In genomic region chr1:227343201-227343600, GRCh38 we compare ENCODE assay signal across 25 cellular contexts. TPM values are rescaled to one million over a fixed set of nuclear protein-coding genes. Genes with fewer than 3 reads are reported as not detected.
DNase-seq lines count a peak whose midpoint lies in the region; ATAC-seq, FAIRE-seq and TF ChIP-seq lines count a peak whose summit lies in the region.
"Had no signal": no experiment of that assay in that cellular context is flagged by ENCODE, and none has a peak within 500 bp of the region (broad histone marks: within the 10 kb centered on the region; RNA-seq: fewer than 3 reads in every experiment).

No MANE protein-coding gene starts in this region.

- H3K9me3 Mint-ChIP-seq in astrocyte (ENCODE audit: unreplicated experiment) = peaks cover 5% of the 10 kb centered on the region
- peaks cover 0 to 5% of the 10 kb centered on the region in 2 donors for H3K9me3 Mint-ChIP-seq in activated naive CD4-positive, alpha-beta T cell treated with anti-CD3 and anti-CD28 coated beads, Interleukin-2, amount 50 U/mL, for 72 hours
- H3K9me3 Mint-ChIP-seq: activated naive CD4-positive, alpha-beta T cell treated with anti-CD3 and anti-CD28 coated beads for 36 hours; natural killer cell treated with Interleukin-12 subunit alpha and Interleukin-12 subunit beta and Interleukin-15 and Interleukin-18, amount 100 ng/mL, for 72 hours had no signal

- H3K4me3 Mint-ChIP-seq in astrocyte (ENCODE audit: unreplicated experiment) = no peak overlapping the region
- H3K4me3 Mint-ChIP-seq: activated naive CD4-positive, alpha-beta T cell treated with anti-CD3 and anti-CD28 coated beads for 36 hours; B cell; natural killer cell treated with Interleukin-12 subunit alpha and Interleukin-12 subunit beta and Interleukin-15 and Interleukin-18, amount 100 ng/mL, for 72 hours; stimulated activated naive CD8-positive, alpha-beta T cell treated with anti-CD3 and anti-CD28 coated beads, Interleukin-15, amount 100 ng/mL, for 72 hours had no signal

- H2AFZ ChIP-seq in SK-N-SH (ENCODE audit: low read depth) (no peak overlapping the region), astrocyte (ENCODE audit: low read depth, low read length) (no peak overlapping the region)

- peaks cover 3% of the 10 kb centered on the region for H3K36me3 Mint-ChIP-seq in astrocyte (ENCODE audit: low read depth, unreplicated experiment)
- H3K36me3 Mint-ChIP-seq in activated naive CD4-positive, alpha-beta T cell treated with anti-CD3 and anti-CD28 coated beads, Interleukin-2, amount 50 U/mL, for 72 hours = no peaks in the 10 kb centered on the region
- H3K36me3 Mint-ChIP-seq: natural killer cell treated with Interleukin-12 subunit alpha and Interleukin-12 subunit beta and Interleukin-15 and Interleukin-18, amount 100 ng/mL, for 72 hours had no signal

- H3K9ac ChIP-seq in SK-N-SH (no peak overlapping the region), astrocyte (ENCODE audit: low read length) (no peak overlapping the region)

- H3K36me3 ChIP-seq in SK-N-SH (replicated peaks in 1 of 2; ENCODE audit: control insufficient read depth in 1 of 2, insufficient read depth in 2 of 2, low read length in 1 of 2) = no peaks in the 10 kb centered on the region
- no peaks in the 10 kb centered on the region for H3K36me3 ChIP-seq in astrocyte (ENCODE audit: insufficient read depth, low read length)
- H3K36me3 ChIP-seq: Peyer's patch, tibial artery had no signal

- intact Hi-C loops in left ventricle myocardium superior (cut with micrococcal nuclease) = no loop called here

- H3K9me3 ChIP-seq in SK-N-SH (no peaks in the 10 kb centered on the region), astrocyte (ENCODE audit: insufficient read depth, low read depth, low read length) (no peaks in the 10 kb centered on the region)
- H3K9me3 ChIP-seq: tibial artery had no signal

- H3K27me3 ChIP-seq in SK-N-SH (ENCODE audit: insufficient read depth) (no peaks in the 10 kb centered on the region), astrocyte (ENCODE audit: insufficient read depth, low read length) (no peaks in the 10 kb centered on the region)
- H3K27me3 ChIP-seq: foreskin keratinocyte, Peyer's patch, tibial artery had no signal

- TF ChIP-seq CTCF in SK-N-SH (IDR thresholded peaks at IDR 0.05) = no peak
- no peak for TF ChIP-seq CTCF in astrocyte (IDR thresholded peaks at IDR 0.05; ENCODE audit: insufficient read depth, low read depth, low read length)
- no peak for TF ChIP-seq CTCF in foreskin fibroblast (IDR thresholded peaks at IDR 0.05; ENCODE audit: low read depth, low read length)

- H3K27ac ChIP-seq in SK-N-SH (ENCODE audit: low read depth in 2 of 2, low read length in 1 of 2) = peak overlapping the region in 1 of 2 experiments; percentile 31; a peak in 1 of 4 replicates
- H3K27ac ChIP-seq in astrocyte (ENCODE audit: low read depth, low read length) = no peak overlapping the region
- no peak overlapping the region for H3K27ac ChIP-seq in caudate nucleus (ENCODE audit: low read depth, low read length)
- H3K27ac ChIP-seq: 22Rv1, foreskin keratinocyte, Peyer's patch, tibial artery had no signal

- DNase-seq in SK-N-SH (no peak), astrocyte (ENCODE audit: low read depth) (no peak), foreskin fibroblast (peak; percentile 25 to 64), left ventricle myocardium superior (no peak), caudate nucleus (lab: John Stamatoyannopoulos, UW) (no peak)
- no peak for DNase-seq in activated naive CD4-positive, alpha-beta T cell treated with anti-CD3 and anti-CD28 coated beads, Interleukin-2, amount 50 U/mL, for 72 hours (ENCODE audit: low spot score in 2 of 2)
- DNase-seq: activated CD4-positive, alpha-beta T cell treated with anti-CD3 and anti-CD28 coated beads for 4 hours; activated naive CD4-positive, alpha-beta T cell treated with anti-CD3 and anti-CD28 coated beads for 36 hours; activated T-cell treated with anti-CD3 and anti-CD28 coated beads, Interleukin-2, amount 50 U/mL, for 48 hours; foreskin keratinocyte; Kasumi-1; left cardiac atrium; NCI-H1694; NCI-H510A treated with DMSO at 0.1 percent for 48 hours; NK-92 treated with Interleukin-12 subunit alpha and Interleukin-12 subunit beta, amount 100 ng/mL, for 24 hours; Peyer's patch; right cardiac atrium; stimulated activated naive CD8-positive, alpha-beta T cell treated with anti-CD3 and anti-CD28 coated beads, Interleukin-15, amount 100 ng/mL, for 72 hours; tibial artery had no signal

- H3K4me1 ChIP-seq in SK-N-SH (ENCODE audit: control insufficient read depth in 1 of 2, insufficient read depth in 2 of 2, low read depth in 1 of 2, low read length in 1 of 2) = peaks cover 0 to 9% of the 10 kb centered on the region in 2 experiments; a peak in 2 of 4 replicates
- peaks cover 5% of the 10 kb centered on the region for H3K4me1 ChIP-seq in astrocyte (ENCODE audit: insufficient read depth, low read length)
- H3K4me1 ChIP-seq: Peyer's patch, tibial artery had no signal

- H3F3A ChIP-seq in SK-N-SH (replicated peaks; ENCODE audit: insufficient read depth) = peaks cover 4% of the 10 kb centered on the region

- FAIRE-seq in astrocyte (lab: Jason Lieb, UNC) = peak; percentile 47
- FAIRE-seq: GM12878 had no signal

- no peak for TF ChIP-seq RAD21 in SK-N-SH (IDR thresholded peaks at IDR 0.05; ENCODE audit: low read length)

- H3K4me3 ChIP-seq in SK-N-SH (ENCODE audit: low read depth in 2 of 2, low read length in 1 of 2) = no peak overlapping the region
- H3K4me3 ChIP-seq in astrocyte (ENCODE audit: insufficient read depth, low read depth, low read length) = no peak overlapping the region
- no peak overlapping the region for H3K4me3 ChIP-seq in foreskin fibroblast (ENCODE audit: low read depth in 1 of 2, low read length in 2 of 2)
- H3K4me3 ChIP-seq: GM12878, Peyer's patch, tibial artery had no signal

- no peak for TF ChIP-seq EP300 in SK-N-SH (IDR thresholded peaks at IDR 0.05; ENCODE audit: borderline replicate concordance in 1 of 2, low read depth in 1 of 2, low read length in 1 of 2)

- POLR2A ChIA-PET in SK-N-SH (lab: Yijun Ruan, JAX) = no interaction called here

- H3K27ac Mint-ChIP-seq in astrocyte (ENCODE audit: unreplicated experiment) = no peak overlapping the region
- no peak overlapping the region for H3K27ac Mint-ChIP-seq in activated naive CD4-positive, alpha-beta T cell treated with anti-CD3 and anti-CD28 coated beads, Interleukin-2, amount 50 U/mL, for 72 hours
- H3K27ac Mint-ChIP-seq: activated naive CD4-positive, alpha-beta T cell treated with anti-CD3 and anti-CD28 coated beads for 36 hours; B cell; natural killer cell treated with Interleukin-12 subunit alpha and Interleukin-12 subunit beta and Interleukin-15 and Interleukin-18, amount 100 ng/mL, for 72 hours; stimulated activated naive CD8-positive, alpha-beta T cell treated with anti-CD3 and anti-CD28 coated beads, Interleukin-15, amount 100 ng/mL, for 72 hours had no signal

- H3K4me2 ChIP-seq in SK-N-SH (no peak overlapping the region), astrocyte (ENCODE audit: low read length) (no peak overlapping the region)

- H3K9me2 ChIP-seq in SK-N-SH = no peaks in the 10 kb centered on the region

- ATAC-seq in SK-N-SH treated with all-trans-retinoic acid at 6 μM for 48 hours (peak; percentile 70), HG03196 (IDR thresholded peaks at IDR 0.05; ENCODE audit: unreplicated experiment) (no peak), left ventricle myocardium superior (no peak)
- ATAC-seq in activated naive CD4-positive, alpha-beta T cell treated with anti-CD3 and anti-CD28 coated beads, Interleukin-2, amount 50 U/mL, for 72 hours = no peak
- ATAC-seq: GM12878; natural killer cell treated with Interleukin-12 subunit alpha and Interleukin-12 subunit beta and Interleukin-15 and Interleukin-18, amount 100 ng/mL, for 72 hours; stimulated activated naive CD8-positive, alpha-beta T cell treated with anti-CD3 and anti-CD28 coated beads, Interleukin-15, amount 100 ng/mL, for 72 hours had no signal

- no peaks in the 10 kb centered on the region for H3K79me2 ChIP-seq in SK-N-SH (ENCODE audit: insufficient read depth)
- no peaks in the 10 kb centered on the region for H3K79me2 ChIP-seq in astrocyte (ENCODE audit: insufficient read depth, low read length)

- H4K20me1 ChIP-seq in SK-N-SH (ENCODE audit: insufficient read depth) (no peaks in the 10 kb centered on the region), astrocyte (ENCODE audit: insufficient read depth, low read length) (no peaks in the 10 kb centered on the region)

- H3K4me1 Mint-ChIP-seq in astrocyte (ENCODE audit: low read depth, unreplicated experiment) = peaks cover 12% of the 10 kb centered on the region
- H3K4me1 Mint-ChIP-seq: B cell; stimulated activated naive CD8-positive, alpha-beta T cell treated with anti-CD3 and anti-CD28 coated beads, Interleukin-15, amount 100 ng/mL, for 72 hours had no signal

- CTCF ChIA-PET in SK-N-SH (lab: Yijun Ruan, JAX) = interaction anchor here (1.1 to 1.8 kb wide), 2 partner anchors 22 to 358 kb away, joined by 4 read pairs; no protein-coding TSS in a partner anchor

- H3K27me3 Mint-ChIP-seq in astrocyte (ENCODE audit: low read depth, unreplicated experiment) = no peaks in the 10 kb centered on the region
- H3K27me3 Mint-ChIP-seq: stimulated activated naive CD8-positive, alpha-beta T cell treated with anti-CD3 and anti-CD28 coated beads, Interleukin-15, amount 100 ng/mL, for 72 hours had no signal

TF ChIP-seq in SK-N-SH treated with all-trans-retinoic acid at 6 μM for 48 hours, 23 proteins besides CTCF, POLR2A, EP300 and RAD21 (continues in another document):
- TF ChIP-seq ZFP30 (CRISPR knock-in tag; IDR thresholded peaks at IDR 0.05) = no peak
- no peak for TF ChIP-seq ESRRG (CRISPR knock-in tag; IDR thresholded peaks at IDR 0.05)
- TF ChIP-seq ZNF8 (CRISPR knock-in tag; IDR thresholded peaks at IDR 0.05) = no peak
- TF ChIP-seq SNAI2 (CRISPR knock-in tag; IDR thresholded peaks at IDR 0.05) = no peak
- TF ChIP-seq GLIS3 (CRISPR knock-in tag; IDR thresholded peaks at IDR 0.05) = no peak

TF ChIP-seq in SK-N-SH, 30 proteins besides CTCF, POLR2A, EP300 and RAD21 (continues in another document):
- no peak for TF ChIP-seq YY1 (IDR thresholded peaks at IDR 0.05; ENCODE audit: low read depth)
- TF ChIP-seq SMC3 (IDR thresholded peaks at IDR 0.05; ENCODE audit: low read depth, low read length) = no peak
- TF ChIP-seq, protein P1, sequence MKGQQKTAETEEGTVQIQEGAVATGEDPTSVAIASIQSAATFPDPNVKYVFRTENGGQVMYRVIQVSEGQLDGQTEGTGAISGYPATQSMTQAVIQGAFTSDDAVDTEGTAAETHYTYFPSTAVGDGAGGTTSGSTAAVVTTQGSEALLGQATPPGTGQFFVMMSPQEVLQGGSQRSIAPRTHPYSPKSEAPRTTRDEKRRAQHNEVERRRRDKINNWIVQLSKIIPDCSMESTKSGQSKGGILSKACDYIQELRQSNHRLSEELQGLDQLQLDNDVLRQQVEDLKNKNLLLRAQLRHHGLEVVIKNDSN (IDR thresholded peaks at IDR 0.05; ENCODE audit: borderline replicate concordance, low read depth) = no peak
- no peak for TF ChIP-seq CHD2 (IDR thresholded peaks at IDR 0.05; ENCODE audit: low read length, partially characterized antibody)

RNA-seq across cellular contexts. Expression of gene CDC42BPA, which starts 24.9 kb away (rescaled TPM):
- 6.8 and 8.8 TPM in 2 replicates for polyA plus RNA-seq in SK-N-SH (2012; rRNA removed)
- 7.9 and 8.2 TPM in 2 replicates for polyA plus RNA-seq in SK-N-SH (2012; cell fraction: cytosol; rRNA removed)
- polyA plus RNA-seq in SK-N-SH (2012; cell fraction: nucleus; rRNA removed) = 8.5 and 14.4 TPM in 2 replicates
- total RNA-seq in astrocyte (31.2 and 34.5 TPM in 2 replicates), left ventricle myocardium superior (37.4 TPM)
- 1 to 10 TPM in 1 of 2 donors, under 1 TPM in 1; 0.87 to 7.3 TPM for total RNA-seq in activated naive CD4-positive, alpha-beta T cell treated with anti-CD3 and anti-CD28 coated beads, Interleukin-2, amount 50 U/mL, for 72 hours

Comparison
In these comparisons a context has a peak if more than half of its experiments do, and no peak if none do; other contexts are left out.
1. DNase-seq: peak in foreskin fibroblast (2 of 2); none in SK-N-SH (single experiment), astrocyte (single experiment), left ventricle myocardium superior (single experiment), activated naive CD4-positive, alpha-beta T cell treated with anti-CD3 and anti-CD28 coated beads, Interleukin-2, amount 50 U/mL, for 72 hours (0 of 2) and caudate nucleus (0 of 61).